8 cellular contexts compared by ENCODE assay signal in genomic region chr9:105519711-105520369, GRCh38. TPM values are rescaled to one million over a fixed set of nuclear protein-coding genes. Genes with fewer than 3 reads are reported as not detected.
DNase-seq lines count a peak whose midpoint lies in the region; ATAC-seq and TF ChIP-seq lines count a peak whose summit lies in the region.
"Not testable (repeated sequence)": the region's sequence is repeated elsewhere in the genome, so short reads cannot be mapped to it uniquely, and the experiment has no call there.

No MANE protein-coding gene starts in this region.

- peak; percentile 71 for ATAC-seq in GM21423 (IDR thresholded peaks at IDR 0.05; ENCODE audit: unreplicated experiment)
- peak; percentile 83 for ATAC-seq in naive thymus-derived CD4-positive, alpha-beta T cell
- peak; percentile 78 for ATAC-seq in stimulated activated effector memory CD8-positive, alpha-beta T cell treated with anti-CD3 and anti-CD28 coated beads, Interleukin-12 subunit alpha, Interleukin-12 subunit beta, amount 100 ng/mL, for 72 hours

- not testable (repeated sequence) for H3K9me3 ChIP-seq in naive thymus-derived CD4-positive, alpha-beta T cell (ENCODE audit: control insufficient read depth in 2 of 3, low read length in 3 of 3)

- H3K36me3 Mint-ChIP-seq in Calu3 (ENCODE audit: insufficient read depth, unreplicated experiment); T-helper 2 cell treated with Interferon-gamma antibody and Interleukin-4, amounts not matched to agents 5 μg/mL and 100 μg/mL, for 36 hours (ENCODE audit: low read depth); naive thymus-derived CD4-positive, alpha-beta T cell; stimulated activated effector memory CD8-positive, alpha-beta T cell treated with anti-CD3 and anti-CD28 coated beads, Interleukin-12 subunit alpha, Interleukin-12 subunit beta, amount 100 ng/mL, for 72 hours: not testable (repeated sequence)

- not testable (repeated sequence) for H3K27me3 Mint-ChIP-seq in Calu3 (ENCODE audit: unreplicated experiment); T-helper 2 cell treated with Interferon-gamma antibody and Interleukin-4, amounts not matched to agents 5 μg/mL and 100 μg/mL, for 36 hours (ENCODE audit: low read depth); naive thymus-derived CD4-positive, alpha-beta T cell

- CTCF ChIA-PET in Calu3 (lab: Charles Lee); naive thymus-derived CD4-positive, alpha-beta T cell (lab: Charles Lee): not testable (repeated sequence)

- intact Hi-C loops in Calu3 (cut with micrococcal nuclease; ENCODE audit: unreplicated experiment); naive thymus-derived CD4-positive, alpha-beta T cell (cut with micrococcal nuclease): not testable (repeated sequence)

- H3K4me1 Mint-ChIP-seq in Calu3 (ENCODE audit: low read depth, unreplicated experiment); T-helper 2 cell treated with Interferon-gamma antibody and Interleukin-4, amounts not matched to agents 5 μg/mL and 100 μg/mL, for 36 hours (ENCODE audit: low read depth); naive thymus-derived CD4-positive, alpha-beta T cell; stimulated activated effector memory CD8-positive, alpha-beta T cell treated with anti-CD3 and anti-CD28 coated beads, Interleukin-12 subunit alpha, Interleukin-12 subunit beta, amount 100 ng/mL, for 72 hours: not testable (repeated sequence)

- peak; percentile 36 for DNase-seq in Calu3
- peak; percentile 13 for DNase-seq in HK-2 (ENCODE audit: unreplicated experiment)
- DNase-seq in T-helper 2 cell treated with Interferon-gamma antibody and Interleukin-4, amounts not matched to agents 5 μg/mL and 100 μg/mL, for 36 hours (ENCODE audit: low spot score), result peak; percentile 38
- peak; percentile 13 for DNase-seq in activated gamma-delta T cell (lab: John Stamatoyannopoulos, UW)
- not testable (repeated sequence) for DNase-seq in fibroblast of the aortic adventitia (ENCODE audit: low read depth)
- peak; percentile 10 to 45 (median 21) for DNase-seq in naive thymus-derived CD4-positive, alpha-beta T cell
- peak; percentile 14 to 57 for DNase-seq in stimulated activated effector memory CD8-positive, alpha-beta T cell treated with anti-CD3 and anti-CD28 coated beads, Interleukin-12 subunit alpha, Interleukin-12 subunit beta, amount 100 ng/mL, for 72 hours (ENCODE audit: low spot score in 2 of 2)

- POLR2A ChIA-PET in naive thymus-derived CD4-positive, alpha-beta T cell (lab: Charles Lee), result not testable (repeated sequence)

- BruUV-seq in Calu3 (replicated peaks; lab: Mats Ljungman, UMichigan), result not testable (repeated sequence)

- peak overlapping the region; percentile 44 for H3K4me3 ChIP-seq in fibroblast of the aortic adventitia (ENCODE audit: low read depth, low read length)
- not testable (repeated sequence) for H3K4me3 ChIP-seq in naive thymus-derived CD4-positive, alpha-beta T cell (ENCODE audit: low read length)

- not testable (repeated sequence) for H3K4me1 ChIP-seq in naive thymus-derived CD4-positive, alpha-beta T cell (ENCODE audit: control insufficient read depth in 2 of 2, insufficient read depth in 2 of 2, low read length in 2 of 2)

- not testable (repeated sequence) for H3K27me3 ChIP-seq in naive thymus-derived CD4-positive, alpha-beta T cell (ENCODE audit: control insufficient read depth in 2 of 2, insufficient read depth in 2 of 2, low read length in 2 of 2)

- not testable (repeated sequence) for H3K4me3 Mint-ChIP-seq in Calu3 (ENCODE audit: low read depth, unreplicated experiment); T-helper 2 cell treated with Interferon-gamma antibody and Interleukin-4, amounts not matched to agents 5 μg/mL and 100 μg/mL, for 36 hours; naive thymus-derived CD4-positive, alpha-beta T cell; stimulated activated effector memory CD8-positive, alpha-beta T cell treated with anti-CD3 and anti-CD28 coated beads, Interleukin-12 subunit alpha, Interleukin-12 subunit beta, amount 100 ng/mL, for 72 hours

- TF ChIP-seq CTCF in Calu3 (IDR thresholded peaks at IDR 0.05; ENCODE audit: unreplicated experiment); fibroblast of the aortic adventitia (IDR thresholded peaks at IDR 0.05; ENCODE audit: insufficient read depth, low read length): not testable (repeated sequence)

- peak overlapping the region; percentile 48 for H3K27ac ChIP-seq in naive thymus-derived CD4-positive, alpha-beta T cell (ENCODE audit: low read depth, low read length)

- not testable (repeated sequence) for H3K36me3 ChIP-seq in naive thymus-derived CD4-positive, alpha-beta T cell (ENCODE audit: control insufficient read depth in 2 of 3, insufficient read depth in 3 of 3, low read length in 3 of 3)

- H3K27ac Mint-ChIP-seq in Calu3 (ENCODE audit: unreplicated experiment); T-helper 2 cell treated with Interferon-gamma antibody and Interleukin-4, amounts not matched to agents 5 μg/mL and 100 μg/mL, for 36 hours; naive thymus-derived CD4-positive, alpha-beta T cell; stimulated activated effector memory CD8-positive, alpha-beta T cell treated with anti-CD3 and anti-CD28 coated beads, Interleukin-12 subunit alpha, Interleukin-12 subunit beta, amount 100 ng/mL, for 72 hours: not testable (repeated sequence)

- not testable (repeated sequence) for H3K9me3 Mint-ChIP-seq in Calu3 (ENCODE audit: low read depth, unreplicated experiment); T-helper 2 cell treated with Interferon-gamma antibody and Interleukin-4, amounts not matched to agents 5 μg/mL and 100 μg/mL, for 36 hours; naive thymus-derived CD4-positive, alpha-beta T cell; stimulated activated effector memory CD8-positive, alpha-beta T cell treated with anti-CD3 and anti-CD28 coated beads, Interleukin-12 subunit alpha, Interleukin-12 subunit beta, amount 100 ng/mL, for 72 hours

RNA-seq across cellular contexts. Expression of gene FKTN, which starts 38.1 kb away (rescaled TPM):
- 8.6 and 11.8 TPM in 2 replicates for total RNA-seq in Calu3 (2022)
- 9.3 and 40.7 TPM in 2 replicates for total RNA-seq in fibroblast of the aortic adventitia (ENCODE audit: low replicate concordance)
- 10 to 100 TPM in 3 of 5 experiments, 1 to 10 TPM in 2; 8.0 to 15.5 (median 10.8) TPM for total RNA-seq in naive thymus-derived CD4-positive, alpha-beta T cell
- 1 to 10 TPM; 1.2 to 3.3 TPM for polyA plus RNA-seq in naive thymus-derived CD4-positive, alpha-beta T cell
